9 cellular contexts compared by ENCODE assay signal in genomic region chr1:206770531-206771352, GRCh38. TPM values are rescaled to one million over a fixed set of nuclear protein-coding genes. Genes with fewer than 3 reads are reported as not detected.
DNase-seq lines count a peak whose midpoint lies in the region; ATAC-seq and TF ChIP-seq lines count a peak whose summit lies in the region.
"Had no signal": no experiment of that assay in that cellular context is flagged by ENCODE, and none has a peak within 500 bp of the region (broad histone marks: within the 10 kb centered on the region; RNA-seq: fewer than 3 reads in every experiment).

A gene with protein sequence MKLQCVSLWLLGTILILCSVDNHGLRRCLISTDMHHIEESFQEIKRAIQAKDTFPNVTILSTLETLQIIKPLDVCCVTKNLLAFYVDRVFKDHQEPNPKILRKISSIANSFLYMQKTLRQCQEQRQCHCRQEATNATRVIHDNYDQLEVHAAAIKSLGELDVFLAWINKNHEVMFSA (plus strand): TSS chr1:206770773. CDS start chr1:206836663, 65,890 bp downstream.

- H3K9me3 Mint-ChIP-seq in CD8-positive, alpha-beta T cell: no peaks in the 10 kb centered on the region
- H3K9me3 Mint-ChIP-seq in WTC11: no peaks in the 10 kb centered on the region

- H3K9me3 ChIP-seq in CD8-positive, alpha-beta T cell (ENCODE audit: low read length): no peaks in the 10 kb centered on the region
- H3K9me3 ChIP-seq in neuronal stem cell (replicated peaks in 1 of 2; ENCODE audit: control insufficient read depth in 2 of 2, insufficient read depth in 1 of 2, low read depth in 1 of 2, low read length in 2 of 2): no peaks in the 10 kb centered on the region

- H3K4me2 ChIP-seq in neuronal stem cell (ENCODE audit: insufficient read depth, low read length, poor library complexity, severe bottlenecking): no peak within 1 kb of the TSS

- WGBS in neuronal stem cell (ENCODE audit: extremely low coverage in 2 of 2, insufficient read length in 2 of 2, insufficient replicate concordance in 1 of 2), 2 donors: no CpG with 5 or more reads among the region's 10 CpGs

- no peak within 1 kb of the TSS for H2BK120ac ChIP-seq in neuronal stem cell (ENCODE audit: low read depth, low read length)

- CTCF ChIA-PET in CD8-positive, alpha-beta T cell (lab: Charles Lee): interaction anchor here (0.7 to 11.8 kb wide), 13 partner anchors 10 to 211 kb away, joined by 3 to 117 read pairs (median 4); partner anchors contain the start of gene IL20
- CTCF ChIA-PET in WTC11 (lab: Charles Lee): interaction anchor here (0.6 to 3.8 kb wide), 6 partner anchors 10 to 142 kb away, joined by 3 to 16 read pairs (median 11); no protein-coding TSS in a partner anchor

- no peak within 1 kb of the TSS for H2AFZ ChIP-seq in neuronal stem cell (ENCODE audit: low read length)

- no peak within 1 kb of the TSS for H3K23ac ChIP-seq in neuronal stem cell (ENCODE audit: low read depth, low read length, poor library complexity)

- DNase-seq in CD8-positive, alpha-beta T cell: peak in 1 of 7 experiments; percentile 24
- DNase-seq in WTC11 (ENCODE audit: low spot score) (no peak), neuronal stem cell (ENCODE audit: low spot score) (no peak), NCI-H2196 treated with DMSO at 0.1 percent for 48 hours (lab: John Stamatoyannopoulos, UW; ENCODE audit: unreplicated experiment) (no peak), RKO (ENCODE audit: low spot score) (no peak), GM20000 (ENCODE audit: low spot score) (no peak)

- H3K4me3 Mint-ChIP-seq in CD8-positive, alpha-beta T cell: peak within 1 kb of the TSS; percentile 58
- no peak within 1 kb of the TSS for H3K4me3 Mint-ChIP-seq in WTC11

- no peaks in the 10 kb centered on the region for H3K79me1 ChIP-seq in neuronal stem cell (ENCODE audit: low read depth, low read length)

- H3K4me3 ChIP-seq in CD8-positive, alpha-beta T cell (ENCODE audit: low read depth, low read length): no peak within 1 kb of the TSS
- no peak within 1 kb of the TSS for H3K4me3 ChIP-seq in neuronal stem cell (ENCODE audit: low read length in 2 of 2)

- no peaks in the 10 kb centered on the region for H3K27me3 ChIP-seq in CD8-positive, alpha-beta T cell (ENCODE audit: insufficient read depth, low read length)
- H3K27me3 ChIP-seq in layer of hippocampus (ENCODE audit: control insufficient read depth, insufficient read depth, low read length) (no peaks in the 10 kb centered on the region), neuronal stem cell (ENCODE audit: control insufficient read depth in 3 of 3, insufficient read depth in 3 of 3, low read depth in 1 of 3, low read length in 3 of 3) (peaks cover 0 to 40% (median 0%) of the 10 kb centered on the region in 3 experiments)

- H3K27ac Mint-ChIP-seq in CD8-positive, alpha-beta T cell: peak within 1 kb of the TSS; percentile 52
- H3K27ac Mint-ChIP-seq in WTC11: no peak within 1 kb of the TSS

- no peak within 1 kb of the TSS for H2BK12ac ChIP-seq in neuronal stem cell (ENCODE audit: low read length)

- no peaks in the 10 kb centered on the region for H3K36me3 ChIP-seq in CD8-positive, alpha-beta T cell (ENCODE audit: insufficient read depth, low read length)
- no peaks in the 10 kb centered on the region for H3K36me3 ChIP-seq in neuronal stem cell (replicated peaks in 1 of 2; ENCODE audit: control insufficient read depth in 2 of 2, insufficient read depth in 2 of 2, low read length in 2 of 2)

- H2BK15ac ChIP-seq in neuronal stem cell (ENCODE audit: low read length): no peak within 1 kb of the TSS

- TF ChIP-seq CTCF in CD8-positive, alpha-beta T cell (IDR thresholded peaks at IDR 0.05): no peak
- TF ChIP-seq CTCF in WTC11 (IDR thresholded peaks at IDR 0.05) (no peak), GM20000 (IDR thresholded peaks at IDR 0.05; ENCODE audit: extremely low read depth, missing control alignments) (no peak)

- H3K14ac ChIP-seq in neuronal stem cell (ENCODE audit: low read length): no peak within 1 kb of the TSS

- peaks cover 79% of the 10 kb centered on the region for H3K4me1 Mint-ChIP-seq in CD8-positive, alpha-beta T cell (ENCODE audit: low read depth)
- H3K4me1 Mint-ChIP-seq in WTC11: peaks cover 33% of the 10 kb centered on the region

- no peak within 1 kb of the TSS for H3K18ac ChIP-seq in neuronal stem cell (ENCODE audit: low read length)

- peaks cover 82% of the 10 kb centered on the region for H3K4me1 ChIP-seq in CD8-positive, alpha-beta T cell (ENCODE audit: insufficient read depth, low read length)
- H3K4me1 ChIP-seq in neuronal stem cell (ENCODE audit: control insufficient read depth in 2 of 2, insufficient read depth in 1 of 2, low read depth in 1 of 2, low read length in 2 of 2): peaks cover 0 to 4% of the 10 kb centered on the region in 2 donors

- no peak within 1 kb of the TSS for H2AK5ac ChIP-seq in neuronal stem cell (ENCODE audit: low read depth, low read length)

- H2BK5ac ChIP-seq in neuronal stem cell (ENCODE audit: low read length): no peak within 1 kb of the TSS

- no peak within 1 kb of the TSS for H3K4ac ChIP-seq in neuronal stem cell (ENCODE audit: low read length)

- no peak within 1 kb of the TSS for H4K91ac ChIP-seq in neuronal stem cell (ENCODE audit: low read depth, low read length, poor library complexity)

- ATAC-seq in CD8-positive, alpha-beta T cell: no peak
- ATAC-seq in GM21423 (IDR thresholded peaks at IDR 0.05; ENCODE audit: unreplicated experiment): peak; percentile 21
- ATAC-seq in WTC11: peak; percentile 62

- no peaks in the 10 kb centered on the region for H3K36me3 Mint-ChIP-seq in CD8-positive, alpha-beta T cell
- H3K36me3 Mint-ChIP-seq in WTC11: no peaks in the 10 kb centered on the region

- no peaks in the 10 kb centered on the region for H3K27me3 Mint-ChIP-seq in CD8-positive, alpha-beta T cell (ENCODE audit: low read depth)
- H3K27me3 Mint-ChIP-seq in WTC11 (ENCODE audit: low read depth): peaks cover 4% of the 10 kb centered on the region

- no peak within 1 kb of the TSS for H3K9ac ChIP-seq in neuronal stem cell (ENCODE audit: low read depth, low read length, poor library complexity)

- intact Hi-C loops in CD8-positive, alpha-beta T cell (cut with DNase I, micrococcal nuclease): loop anchor here (2.0 to 5.0 kb wide), 3 partner anchors 14 to 33 kb away; no protein-coding TSS in a partner anchor

- H4K8ac ChIP-seq in neuronal stem cell (ENCODE audit: low read depth, low read length): no peak within 1 kb of the TSS

- POLR2A ChIA-PET in CD8-positive, alpha-beta T cell (lab: Charles Lee): interaction anchor here (1.0 to 3.2 kb wide), 12 partner anchors 9 to 152 kb away, joined by 3 to 16 read pairs (median 4); no protein-coding TSS in a partner anchor
- POLR2A ChIA-PET in WTC11 (lab: Charles Lee): no interaction called here

- H3K27ac ChIP-seq in CD8-positive, alpha-beta T cell (ENCODE audit: low read depth, low read length): no peak within 1 kb of the TSS
- H3K27ac ChIP-seq in layer of hippocampus (ENCODE audit: low read depth, low read length) (peak within 1 kb of the TSS; percentile 65), neuronal stem cell (replicated peaks; ENCODE audit: low read length) (no peak within 1 kb of the TSS)
- H3K27ac ChIP-seq: HL-60 had no signal

TF ChIP-seq in WTC11, 78 proteins besides CTCF, POLR2A, EP300 and RAD21:
- TF ChIP-seq FOXK1 (CRISPR knock-in tag; IDR thresholded peaks at IDR 0.05) (no peak), IRF1 (CRISPR knock-in tag; IDR thresholded peaks at IDR 0.05) (no peak), NR3C1 (CRISPR knock-in tag; conservative IDR thresholded peaks at IDR 0.05; ENCODE audit: low read depth) (no peak)
- TF ChIP-seq, protein P1, sequence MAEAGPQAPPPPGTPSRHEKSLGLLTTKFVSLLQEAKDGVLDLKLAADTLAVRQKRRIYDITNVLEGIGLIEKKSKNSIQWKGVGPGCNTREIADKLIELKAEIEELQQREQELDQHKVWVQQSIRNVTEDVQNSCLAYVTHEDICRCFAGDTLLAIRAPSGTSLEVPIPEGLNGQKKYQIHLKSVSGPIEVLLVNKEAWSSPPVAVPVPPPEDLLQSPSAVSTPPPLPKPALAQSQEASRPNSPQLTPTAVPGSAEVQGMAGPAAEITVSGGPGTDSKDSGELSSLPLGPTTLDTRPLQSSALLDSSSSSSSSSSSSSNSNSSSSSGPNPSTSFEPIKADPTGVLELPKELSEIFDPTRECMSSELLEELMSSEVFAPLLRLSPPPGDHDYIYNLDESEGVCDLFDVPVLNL (CRISPR knock-in tag; IDR thresholded peaks at IDR 0.05; ENCODE audit: borderline replicate concordance, low read depth): no peak
TF ChIP-seq in WTC11: peak in this region for 0.

RNA-seq across cellular contexts. Expression of the gene that starts here (rescaled TPM):
- total RNA-seq in CD8-positive, alpha-beta T cell: not detected
- total RNA-seq in WTC11 (2021): not detected in 3 replicates
- polyA plus RNA-seq in neuronal stem cell (2013, experiment 1 of 2): not detected
- polyA plus RNA-seq in neuronal stem cell (2013, experiment 2 of 2): not detected

Comparison
In these comparisons a context has a peak if more than half of its experiments do, and no peak if none do; other contexts are left out.
1. Peak in ATAC-seq in WTC11; RNA of the gene not detected or under 1 TPM.